Comparison of ENCODE assay signal across 1 cellular context in the genomic region with DNA sequence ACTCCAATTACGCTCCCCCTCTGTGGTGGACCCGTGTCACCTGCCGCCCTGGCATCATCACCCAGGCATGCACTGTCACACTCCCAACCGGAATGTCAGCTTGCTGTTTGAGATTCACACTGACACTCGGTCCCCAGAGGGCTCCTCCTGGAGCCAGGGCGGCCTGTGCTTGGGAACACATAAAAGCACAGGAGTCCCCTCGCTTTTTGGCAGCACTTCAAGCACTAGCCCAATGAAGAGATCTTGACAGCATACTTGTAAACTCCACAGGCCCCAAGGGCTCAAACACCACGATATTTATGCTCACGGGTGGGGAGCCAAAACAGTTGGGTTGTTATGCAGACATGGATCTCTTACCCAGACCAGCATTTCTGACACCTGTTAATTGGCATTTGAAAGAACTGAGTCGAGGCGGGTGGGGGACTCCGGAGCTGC.
TF ChIP-seq lines count a peak whose summit lies in the region.

No MANE protein-coding gene starts in this region.

TF ChIP-seq in H1, 55 proteins besides CTCF, POLR2A, EP300 and RAD21:
- TF ChIP-seq RXRA (IDR thresholded peaks at IDR 0.05; ENCODE audit: insufficient read depth, low read depth, low read length) (no peak), NANOG (IDR thresholded peaks at IDR 0.05; ENCODE audit: insufficient read depth, low read depth, low read length, poor library complexity, severe bottlenecking) (peak; percentile 48), CBX8 (IDR thresholded peaks at IDR 0.05; ENCODE audit: borderline replicate concordance, low read depth, low read length) (no peak), TEAD4 (IDR thresholded peaks at IDR 0.05; ENCODE audit: low read depth, low read length) (no peak), POU5F1 (IDR thresholded peaks at IDR 0.05; ENCODE audit: low read depth, low read length) (0 out of 2 replicates have a peak, but pooled peaks have one; percentile 11), SIN3A (conservative IDR thresholded peaks at IDR 0.05 in 1 of 2, IDR thresholded peaks at IDR 0.05 in 1 of 2; ENCODE audit: low read depth in 1 of 2, low read length in 2 of 2) (0 out of 4 replicates have a peak, but pooled peaks of 1 of the 2 experiments have one; percentile 8), HDAC2 (IDR thresholded peaks at IDR 0.05; ENCODE audit: borderline replicate concordance in 1 of 2, low read depth in 2 of 2, low read length in 2 of 2) (peak in 1 of 2 experiments; percentile 56; a peak in 1 of 4 replicates), PHF8 (conservative IDR thresholded peaks at IDR 0.05; ENCODE audit: low read depth, low read length) (no peak), CTBP2 (IDR thresholded peaks at IDR 0.05; ENCODE audit: borderline replicate concordance, insufficient read depth, insufficient read length, low read length) (peak; percentile 51)
